Comparison of ENCODE assay signal across 2 cellular contexts in the genomic region with DNA sequence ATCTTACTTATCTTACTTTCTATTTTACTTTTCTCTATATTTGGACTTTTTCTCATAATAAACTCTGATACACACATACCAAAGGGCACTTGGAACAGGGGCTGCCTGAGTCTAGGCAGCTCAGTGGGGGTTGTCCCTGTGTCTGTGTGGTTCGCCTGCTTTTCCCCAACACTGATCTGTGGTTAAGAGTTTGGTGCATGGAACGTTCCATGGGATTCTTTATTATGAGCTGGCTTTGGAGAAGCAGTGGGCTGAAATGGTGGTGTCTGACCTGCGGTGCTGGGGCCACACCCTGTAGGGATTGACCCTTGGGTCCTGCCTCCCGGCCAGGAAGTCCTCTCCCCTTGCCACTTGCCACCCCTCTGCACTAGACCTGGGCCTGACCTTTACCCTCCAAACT.
TF ChIP-seq lines count a peak whose summit lies in the region.

No MANE protein-coding gene starts in this region.

TF ChIP-seq in liver, 16 proteins besides CTCF, POLR2A, EP300 and RAD21 (continued from another document):
- TF ChIP-seq, protein P1, sequence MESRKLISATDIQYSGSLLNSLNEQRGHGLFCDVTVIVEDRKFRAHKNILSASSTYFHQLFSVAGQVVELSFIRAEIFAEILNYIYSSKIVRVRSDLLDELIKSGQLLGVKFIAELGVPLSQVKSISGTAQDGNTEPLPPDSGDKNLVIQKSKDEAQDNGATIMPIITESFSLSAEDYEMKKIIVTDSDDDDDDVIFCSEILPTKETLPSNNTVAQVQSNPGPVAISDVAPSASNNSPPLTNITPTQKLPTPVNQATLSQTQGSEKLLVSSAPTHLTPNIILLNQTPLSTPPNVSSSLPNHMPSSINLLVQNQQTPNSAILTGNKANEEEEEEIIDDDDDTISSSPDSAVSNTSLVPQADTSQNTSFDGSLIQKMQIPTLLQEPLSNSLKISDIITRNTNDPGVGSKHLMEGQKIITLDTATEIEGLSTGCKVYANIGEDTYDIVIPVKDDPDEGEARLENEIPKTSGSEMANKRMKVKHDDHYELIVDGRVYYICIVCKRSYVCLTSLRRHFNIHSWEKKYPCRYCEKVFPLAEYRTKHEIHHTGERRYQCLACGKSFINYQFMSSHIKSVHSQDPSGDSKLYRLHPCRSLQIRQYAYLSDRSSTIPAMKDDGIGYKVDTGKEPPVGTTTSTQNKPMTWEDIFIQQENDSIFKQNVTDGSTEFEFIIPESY (IDR thresholded peaks at IDR 0.05): no peak
- TF ChIP-seq JUND (IDR thresholded peaks at IDR 0.05) (no peak), GABPA (IDR thresholded peaks at IDR 0.05 in 1 of 2, conservative IDR thresholded peaks at IDR 0.05 in 1 of 2) (no peak), YY1 (IDR thresholded peaks at IDR 0.05) (no peak), HNF4A (conservative IDR thresholded peaks at IDR 0.05) (peak; percentile 83 to 88), FOXA1 (IDR thresholded peaks at IDR 0.05) (no peak), RXRA (IDR thresholded peaks at IDR 0.05) (peak; percentile 30 to 66), TAF1 (conservative IDR thresholded peaks at IDR 0.05) (no peak), SP1 (IDR thresholded peaks at IDR 0.05) (peak; percentile 71), HNF4G (IDR thresholded peaks at IDR 0.05) (peak; percentile 62), NR2F2 (IDR thresholded peaks at IDR 0.05) (no peak), EGR1 (IDR thresholded peaks at IDR 0.05; ENCODE audit: low read depth in 2 of 2) (no peak), REST (IDR thresholded peaks at IDR 0.05) (no peak)
- TF ChIP-seq, protein P2, sequence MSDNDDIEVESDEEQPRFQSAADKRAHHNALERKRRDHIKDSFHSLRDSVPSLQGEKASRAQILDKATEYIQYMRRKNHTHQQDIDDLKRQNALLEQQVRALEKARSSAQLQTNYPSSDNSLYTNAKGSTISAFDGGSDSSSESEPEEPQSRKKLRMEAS (IDR thresholded peaks at IDR 0.05): no peak
- TF ChIP-seq, protein P3, sequence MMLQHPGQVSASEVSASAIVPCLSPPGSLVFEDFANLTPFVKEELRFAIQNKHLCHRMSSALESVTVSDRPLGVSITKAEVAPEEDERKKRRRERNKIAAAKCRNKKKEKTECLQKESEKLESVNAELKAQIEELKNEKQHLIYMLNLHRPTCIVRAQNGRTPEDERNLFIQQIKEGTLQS (IDR thresholded peaks at IDR 0.05): no peak

TF ChIP-seq in HepG2, 621 proteins besides CTCF, POLR2A, EP300 and RAD21 (continued from another document):
- TF ChIP-seq, protein P4, sequence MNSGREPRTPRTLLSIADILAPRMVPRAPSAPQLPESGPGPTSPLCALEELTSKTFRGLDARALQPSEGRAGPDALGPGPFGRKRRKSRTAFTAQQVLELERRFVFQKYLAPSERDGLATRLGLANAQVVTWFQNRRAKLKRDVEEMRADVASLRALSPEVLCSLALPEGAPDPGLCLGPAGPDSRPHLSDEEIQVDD (CRISPR knock-in tag; IDR thresholded peaks at IDR 0.05; ENCODE audit: borderline replicate concordance): no peak
- TF ChIP-seq ZNF691 (CRISPR knock-in tag; IDR thresholded peaks at IDR 0.05; ENCODE audit: borderline replicate concordance, low read depth): no peak
- no peak for TF ChIP-seq SMC3 (IDR thresholded peaks at IDR 0.05; ENCODE audit: low read length)
- no peak for TF ChIP-seq ARNT2 (CRISPR knock-in tag; IDR thresholded peaks at IDR 0.05; ENCODE audit: low read depth)
